ENCODE assay signal across 9 cellular contexts in genomic region chr6:43647613-43648012, GRCh38. TPM values are rescaled to one million over a fixed set of nuclear protein-coding genes. Genes with fewer than 3 reads are reported as not detected.
"Had no signal": no experiment of that assay in that cellular context is flagged by ENCODE, and none has a peak within 500 bp of the region (broad histone marks: within the 10 kb centered on the region; RNA-seq: fewer than 3 reads in every experiment).

No MANE protein-coding gene starts in this region.

- H3K27ac Mint-ChIP-seq: GM23338, H9 had no signal

- H3K27ac ChIP-seq: HL-60 had no signal

- DNase-seq: H9, HCEC 1CT, IMR-90, KBM-7 had no signal

- ATAC-seq: GM23338 had no signal

- H3K4me2 ChIP-seq: GM23338 had no signal

- H2AFZ ChIP-seq: GM23338 had no signal

- FAIRE-seq: H1, H54 had no signal

- H3K4me3 Mint-ChIP-seq: GM23338 had no signal

- H3K4me3 ChIP-seq: GM23338 had no signal

RNA-seq across cellular contexts. Expression of gene RSPH9, which starts 2.8 kb away (rescaled TPM):
- total RNA-seq: HT1080 had no signal
